In the genomic region with DNA sequence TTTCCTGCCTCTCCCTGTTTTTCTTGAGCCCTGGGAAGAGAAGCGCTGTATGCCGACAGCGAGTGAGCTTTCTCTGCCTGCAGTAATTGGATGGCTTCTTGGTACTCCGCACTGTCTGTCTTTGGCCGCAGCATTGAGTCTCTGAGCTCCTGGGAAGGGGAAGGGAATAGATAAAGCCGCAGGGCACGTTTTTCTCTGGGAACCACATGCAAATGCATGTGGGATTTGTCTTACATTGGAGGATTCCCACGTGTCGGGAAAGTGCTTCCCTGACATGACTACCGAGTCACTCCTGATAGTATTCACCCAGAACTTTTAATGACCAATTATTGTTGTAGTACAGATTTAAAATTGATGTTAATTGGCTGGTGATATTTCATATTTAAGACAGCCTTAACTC, we compare ENCODE assay signal across 29 cellular contexts.
"Had no signal": no experiment of that assay in that cellular context is flagged by ENCODE, and none has a peak within 500 bp of the region (broad histone marks: within the 10 kb centered on the region; RNA-seq: fewer than 3 reads in every experiment).

No MANE protein-coding gene starts in this region.

- H3K4me3 Mint-ChIP-seq: activated B cell treated with CpG ODN at 0.5 μM for 24 hours; activated CD8-positive, alpha-beta memory T cell treated with anti-CD3 and anti-CD28 coated beads, Interleukin-2, amount 10 ng/mL, durations not matched to agents 7 days and 5 days; activated CD8-positive, alpha-beta T cell treated with anti-CD3 and anti-CD28 coated beads, Interleukin-2, amount 10 ng/mL, durations not matched to agents 7 days and 5 days; activated naive CD4-positive, alpha-beta T cell treated with anti-CD3 and anti-CD28 coated beads, Interleukin-2, amount 50 U/mL, for 24 hours; activated naive CD8-positive, alpha-beta T cell treated with anti-CD3 and anti-CD28 coated beads, Interleukin-2, amount 50 U/mL, for 24 hours; endodermal cell; natural killer cell; T-cell; T-helper 2 cell treated with Interferon-gamma antibody and Interleukin-4, amounts not matched to agents 5 μg/mL and 100 μg/mL, for 36 hours had no signal

- H3K27ac Mint-ChIP-seq: activated B cell treated with CpG ODN at 0.5 μM for 24 hours; activated CD8-positive, alpha-beta memory T cell treated with anti-CD3 and anti-CD28 coated beads, Interleukin-2, amount 10 ng/mL, durations not matched to agents 7 days and 5 days; activated CD8-positive, alpha-beta T cell treated with anti-CD3 and anti-CD28 coated beads, Interleukin-2, amount 10 ng/mL, durations not matched to agents 7 days and 5 days; activated naive CD4-positive, alpha-beta T cell treated with anti-CD3 and anti-CD28 coated beads, Interleukin-2, amount 50 U/mL, for 24 hours; activated naive CD8-positive, alpha-beta T cell treated with anti-CD3 and anti-CD28 coated beads, Interleukin-2, amount 50 U/mL, for 24 hours; activated T-helper 2 cell treated with anti-CD3 and anti-CD28 coated beads, Interferon-gamma antibody, Interleukin-2, Interleukin-4, amounts not matched to agents 10 μg/mL and 5 μg/mL and 100 μg/mL, durations not matched to agents 14 hours and 24 hours and 36 hours; endodermal cell; natural killer cell; T-cell; T-helper 2 cell treated with Interferon-gamma antibody and Interleukin-4, amounts not matched to agents 5 μg/mL and 100 μg/mL, for 36 hours had no signal

- H3K4me1 ChIP-seq: esophagus squamous epithelium, gastrocnemius medialis, sigmoid colon, tibial nerve had no signal

- H3K4me3 ChIP-seq: esophagus squamous epithelium, gastrocnemius medialis, hepatocyte, left ventricle myocardium inferior, lung, sigmoid colon, tibial nerve had no signal

- ATAC-seq: activated CD8-positive, alpha-beta memory T cell treated with anti-CD3 and anti-CD28 coated beads, Interleukin-2, amount 10 ng/mL, durations not matched to agents 7 days and 5 days; activated CD8-positive, alpha-beta T cell treated with anti-CD3 and anti-CD28 coated beads, Interleukin-2, amount 10 ng/mL, durations not matched to agents 7 days and 5 days; activated naive CD8-positive, alpha-beta T cell treated with anti-CD3 and anti-CD28 coated beads, Interleukin-2, amount 50 U/mL, for 24 hours; gastrocnemius medialis; natural killer cell; T-cell had no signal

- H3K36me3 ChIP-seq: gastrocnemius medialis, left ventricle myocardium inferior, sigmoid colon had no signal

- H3K27me3 Mint-ChIP-seq: activated B cell treated with CpG ODN at 0.5 μM for 24 hours; activated CD8-positive, alpha-beta memory T cell treated with anti-CD3 and anti-CD28 coated beads, Interleukin-2, amount 10 ng/mL, durations not matched to agents 7 days and 5 days; activated naive CD4-positive, alpha-beta T cell treated with anti-CD3 and anti-CD28 coated beads, Interleukin-2, amount 50 U/mL, for 24 hours; activated naive CD8-positive, alpha-beta T cell treated with anti-CD3 and anti-CD28 coated beads, Interleukin-2, amount 50 U/mL, for 24 hours; T-cell had no signal

- H2AFZ ChIP-seq: hepatocyte had no signal

- H3K9me3 Mint-ChIP-seq: activated B cell treated with CpG ODN at 0.5 μM for 24 hours; activated naive CD4-positive, alpha-beta T cell treated with anti-CD3 and anti-CD28 coated beads, Interleukin-2, amount 50 U/mL, for 24 hours; activated naive CD8-positive, alpha-beta T cell treated with anti-CD3 and anti-CD28 coated beads, Interleukin-2, amount 50 U/mL, for 24 hours; activated T-helper 2 cell treated with anti-CD3 and anti-CD28 coated beads, Interferon-gamma antibody, Interleukin-2, Interleukin-4, amounts not matched to agents 10 μg/mL and 5 μg/mL and 100 μg/mL, durations not matched to agents 14 hours and 24 hours and 36 hours; endodermal cell; natural killer cell; T-cell; T-helper 2 cell treated with Interferon-gamma antibody and Interleukin-4, amounts not matched to agents 5 μg/mL and 100 μg/mL, for 36 hours had no signal

- H3K27ac ChIP-seq: epithelial cell of prostate, esophagus squamous epithelium, gastrocnemius medialis, hepatocyte, left ventricle myocardium inferior, sigmoid colon, tibial nerve had no signal

- H3K9me3 ChIP-seq: esophagus squamous epithelium, gastrocnemius medialis, left ventricle myocardium inferior, sigmoid colon, tibial nerve had no signal

- H3K27me3 ChIP-seq: esophagus squamous epithelium, gastrocnemius medialis, hepatocyte, sigmoid colon, tibial nerve had no signal

- H3K4me2 ChIP-seq: hepatocyte had no signal

- DNase-seq: activated B cell treated with CpG ODN at 0.5 μM for 24 hours; activated CD4-positive, alpha-beta T cell treated with anti-CD3 and anti-CD28 coated beads, Interleukin-2, amount 50 U/mL, for 1 hour; activated CD8-positive, alpha-beta memory T cell treated with anti-CD3 and anti-CD28 coated beads, Interleukin-2, amount 10 ng/mL, durations not matched to agents 7 days and 5 days; activated CD8-positive, alpha-beta T cell treated with anti-CD3 and anti-CD28 coated beads, Interleukin-2, amount 10 ng/mL, durations not matched to agents 7 days and 5 days; activated naive CD8-positive, alpha-beta T cell treated with anti-CD3 and anti-CD28 coated beads, Interleukin-2, amount 50 U/mL, for 24 hours; activated T-cell treated with anti-CD3 and anti-CD28 coated beads, Interleukin-2, amount 50 U/mL, for 48 hours; amygdala; central memory CD4-positive, alpha-beta T cell; endodermal cell; esophagus squamous epithelium; gastrocnemius medialis; islet precursor cell; left ventricle myocardium inferior; mesendoderm; natural killer cell; retina; sigmoid colon; small intestine; stimulated activated CD4-positive, alpha-beta T cell treated with anti-CD3 and anti-CD28 coated beads, Interleukin-15, amount 100 ng/mL, for 24 hours; stimulated activated CD4-positive, alpha-beta T cell treated with anti-CD3 and anti-CD28 coated beads, Interleukin-2, amount 100 ng/mL, for 24 hours; stimulated activated naive CD4-positive, alpha-beta T cell treated with Interleukin-2 at 50 U/mL for 16 hours; T-cell had no signal

- H3K79me2 ChIP-seq: hepatocyte had no signal

- H3K36me3 Mint-ChIP-seq: natural killer cell had no signal

- FAIRE-seq: small intestine had no signal
